9 cellular contexts compared by ENCODE assay signal in the genomic region with DNA sequence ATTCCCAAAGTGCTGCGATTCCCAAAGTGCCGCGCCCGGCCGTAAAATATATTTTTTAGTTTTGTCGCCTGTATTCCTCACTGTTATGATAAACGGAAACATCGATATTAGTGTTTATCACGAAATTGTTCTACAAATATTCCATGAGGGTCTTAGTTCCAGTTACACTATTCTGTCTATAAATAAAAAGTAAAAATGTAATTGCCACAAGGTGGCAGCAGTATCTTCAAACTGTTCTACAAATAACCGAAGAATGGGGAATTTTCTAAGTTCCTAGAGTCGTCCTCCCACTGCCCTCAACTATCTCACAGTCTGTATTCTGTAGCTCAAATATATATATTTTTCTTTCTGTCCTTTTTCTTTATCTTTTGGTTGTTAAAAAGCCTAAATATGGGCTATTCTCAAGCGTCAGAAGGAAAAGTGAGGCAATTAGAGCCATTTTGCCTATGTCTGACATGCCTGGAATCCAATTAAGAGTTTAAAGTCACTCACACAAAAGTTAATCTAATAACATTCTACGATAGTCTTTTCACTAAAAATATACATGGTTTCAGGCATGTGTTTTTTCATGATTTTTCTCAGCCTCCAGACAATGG. TPM values are rescaled to one million over a fixed set of nuclear protein-coding genes. Genes with fewer than 3 reads are reported as not detected.
A peak's percentile ranks its signal among the peaks of the same experiment; 100 is the strongest.
DNase-seq lines count a peak whose midpoint lies in the region; ATAC-seq, FAIRE-seq and TF ChIP-seq lines count a peak whose summit lies in the region.
"Had no signal": no experiment of that assay in that cellular context is flagged by ENCODE, and none has a peak within 500 bp of the region (broad histone marks: within the 10 kb centered on the region; RNA-seq: fewer than 3 reads in every experiment).

No MANE protein-coding gene starts in this region.

- H3K4me1 Mint-ChIP-seq in CD8-positive, alpha-beta memory T cell, result peaks cover 0 to 2% (median 0%) of the 10 kb centered on the region in 3 donors
- H3K4me1 Mint-ChIP-seq: central memory CD8-positive, alpha-beta T cell had no signal

- DNase-seq in left ventricle myocardium inferior (no peak), left ventricle myocardium superior (no peak), HT1080 (ENCODE audit: low read depth) (peak; percentile 53), RCC 7860 (ENCODE audit: low spot score) (peak; percentile 32), fibroblast of villous mesenchyme (ENCODE audit: low read depth) (peak; percentile 54), thoracic aorta (ENCODE audit: low spot score) (no peak), hepatic stellate cell (ENCODE audit: low spot score) (no peak)
- DNase-seq in CD8-positive, alpha-beta memory T cell, result no peak

- peak; percentile 57 for TF ChIP-seq CTCF in left ventricle myocardium inferior (IDR thresholded peaks at IDR 0.05; ENCODE audit: borderline replicate concordance)
- peak; percentile 44 for TF ChIP-seq CTCF in fibroblast of villous mesenchyme (IDR thresholded peaks at IDR 0.05; ENCODE audit: insufficient read depth, low read depth, low read length)
- TF ChIP-seq CTCF in thoracic aorta (IDR thresholded peaks at IDR 0.05), result peak; percentile 13

- CTCF ChIA-PET in CD8-positive, alpha-beta memory T cell (lab: Charles Lee), result no interaction called here

- no peak overlapping the region for H3K4me3 Mint-ChIP-seq in CD8-positive, alpha-beta memory T cell
- H3K4me3 Mint-ChIP-seq: central memory CD8-positive, alpha-beta T cell had no signal

- H3K36me3 ChIP-seq in left ventricle myocardium inferior (no peaks in the 10 kb centered on the region), thoracic aorta (no peaks in the 10 kb centered on the region)
- H3K36me3 ChIP-seq in CD8-positive, alpha-beta memory T cell (ENCODE audit: insufficient read depth, low read length), result no peaks in the 10 kb centered on the region

- H3K27ac Mint-ChIP-seq in CD8-positive, alpha-beta memory T cell, result no peak overlapping the region

- intact Hi-C loops in left ventricle myocardium inferior (cut with micrococcal nuclease) (loop anchor here (5.0 to 10.0 kb wide), 2 partner anchors 65 to 183 kb away; no protein-coding TSS in a partner anchor), left ventricle myocardium superior (cut with micrococcal nuclease) (no loop called here)

- H3K27me3 ChIP-seq in left ventricle myocardium inferior (ENCODE audit: low read depth) (peaks cover 11% of the 10 kb centered on the region), thoracic aorta (replicated peaks; ENCODE audit: insufficient read depth) (no peaks in the 10 kb centered on the region)
- no peaks in the 10 kb centered on the region for H3K27me3 ChIP-seq in CD8-positive, alpha-beta memory T cell (ENCODE audit: insufficient read depth, low read length, poor library complexity, severe bottlenecking)

- POLR2A ChIA-PET in CD8-positive, alpha-beta memory T cell (lab: Charles Lee), result no interaction called here

- ATAC-seq in left ventricle myocardium superior (no peak), thoracic aorta (ENCODE audit: insufficient number of reproducible peaks, low FRiP score, low read depth) (no peak)

- H3K4me3 ChIP-seq in left ventricle myocardium inferior (peak overlapping the region; percentile 32), fibroblast of villous mesenchyme (ENCODE audit: low read depth, low read length) (no peak overlapping the region), thoracic aorta (no peak overlapping the region)
- H3K4me3 ChIP-seq in CD8-positive, alpha-beta memory T cell (ENCODE audit: low read length), result no peak overlapping the region

- H3K9me3 ChIP-seq in left ventricle myocardium inferior (replicated peaks), result no peaks in the 10 kb centered on the region
- no peaks in the 10 kb centered on the region for H3K9me3 ChIP-seq in thoracic aorta
- no peaks in the 10 kb centered on the region for H3K9me3 ChIP-seq in CD8-positive, alpha-beta memory T cell (ENCODE audit: low read length)

- peaks cover 4% of the 10 kb centered on the region for H3K4me1 ChIP-seq in left ventricle myocardium inferior
- H3K4me1 ChIP-seq in thoracic aorta (ENCODE audit: control insufficient read depth in 1 of 2, low read depth in 2 of 2), result no peaks in the 10 kb centered on the region
- no peaks in the 10 kb centered on the region for H3K4me1 ChIP-seq in CD8-positive, alpha-beta memory T cell (ENCODE audit: insufficient read depth, low read length)

- no peaks in the 10 kb centered on the region for H3K36me3 Mint-ChIP-seq in CD8-positive, alpha-beta memory T cell

- H3K27ac ChIP-seq in left ventricle myocardium inferior (replicated peaks) (no peak overlapping the region), thoracic aorta (no peak overlapping the region)
- no peak overlapping the region for H3K27ac ChIP-seq in CD8-positive, alpha-beta memory T cell (ENCODE audit: low read depth, low read length)

- peaks cover 0 to 2% (median 0%) of the 10 kb centered on the region in 5 donors for H3K9me3 Mint-ChIP-seq in CD8-positive, alpha-beta memory T cell
- H3K9me3 Mint-ChIP-seq: central memory CD8-positive, alpha-beta T cell had no signal

- peak; percentile 58 for FAIRE-seq in RCC 7860 (lab: Jason Lieb, UNC)

- H3K27me3 Mint-ChIP-seq in CD8-positive, alpha-beta memory T cell, result peaks cover 0 to 25% of the 10 kb centered on the region in 2 donors

RNA-seq across cellular contexts. Expression of gene FAM162B, which starts 14.1 kb away (rescaled TPM):
- 3.5 TPM for total RNA-seq in left ventricle myocardium inferior
- total RNA-seq in left ventricle myocardium superior, result 3.6 TPM
- total RNA-seq in HT1080 (2014; rRNA removed; shearing (Covaris generic)), result not detected in 2 replicates
- polyA plus RNA-seq in HT1080 (2015; cell fraction: cytosol; rRNA removed), result not detected in 2 replicates
- not detected in 2 replicates for polyA plus RNA-seq in HT1080 (2015; cell fraction: nucleus; rRNA removed)
- total RNA-seq in fibroblast of villous mesenchyme, result 3.9 and 10.3 TPM in 2 replicates
- total RNA-seq in thoracic aorta, result 1 to 10 TPM in 1 of 2 donors, not detected in 1; 2.3 TPM
- not detected for total RNA-seq in CD8-positive, alpha-beta memory T cell
- not detected for polyA plus RNA-seq in CD8-positive, alpha-beta memory T cell

RNA-seq across cellular contexts. Expression of gene GPRC6A, which starts 49.2 kb away (rescaled TPM):
- not detected for total RNA-seq in left ventricle myocardium inferior
- not detected for total RNA-seq in left ventricle myocardium superior
- total RNA-seq in HT1080 (2014; rRNA removed; shearing (Covaris generic)), result not detected in 2 replicates
- not detected in 2 replicates for polyA plus RNA-seq in HT1080 (2015; cell fraction: cytosol; rRNA removed)
- polyA plus RNA-seq in HT1080 (2015; cell fraction: nucleus; rRNA removed), result not detected in 2 replicates
- not detected in 2 replicates for total RNA-seq in fibroblast of villous mesenchyme
- not detected for total RNA-seq in thoracic aorta
- not detected for total RNA-seq in CD8-positive, alpha-beta memory T cell
- polyA plus RNA-seq in CD8-positive, alpha-beta memory T cell, result not detected

Comparison
In these comparisons a context has a peak if more than half of its experiments do, and no peak if none do; other contexts are left out.
1. DNase-seq: peak in HT1080 (single experiment), RCC 7860 (single experiment) and fibroblast of villous mesenchyme (single experiment); none in left ventricle myocardium inferior (single experiment), left ventricle myocardium superior (single experiment), thoracic aorta (single experiment), CD8-positive, alpha-beta memory T cell (0 of 5) and hepatic stellate cell (single experiment).
2. Peak in every context shown above with its lines, with median percentiles within 50 percentile points of each other: CTCF ChIP-seq.